In genomic region chr1:119472463-119473175, GRCh38 we compare ENCODE assay signal across 10 cellular contexts. TPM values are rescaled to one million over a fixed set of nuclear protein-coding genes. Genes with fewer than 3 reads are reported as not detected.
"Had no signal": no experiment of that assay in that cellular context is flagged by ENCODE, and none has a peak within 500 bp of the region (broad histone marks: within the 10 kb centered on the region; RNA-seq: fewer than 3 reads in every experiment).

No MANE protein-coding gene starts in this region.

- H3K9me3 Mint-ChIP-seq: HFFc6 had no signal

- H3K27ac Mint-ChIP-seq: HFFc6 had no signal

- H3K4me3 ChIP-seq: HAP-1 had no signal

- H3K4me3 Mint-ChIP-seq: HFFc6 had no signal

- H3K27ac ChIP-seq: HL-60 had no signal

- ATAC-seq: HCT116 had no signal

- H3K4me1 ChIP-seq: HAP-1 had no signal

- DNase-seq: GOT3, H7, HFFc6, IMR-90, KBM-7 had no signal

- H3K9me3 ChIP-seq: HAP-1 had no signal

- H3K36me3 ChIP-seq: HAP-1 had no signal

RNA-seq across cellular contexts. Expression of gene HSD3B1, which starts 34.4 kb away (rescaled TPM):
- total RNA-seq: H4, H7, HFFc6, HT1080, IMR-90 had no signal
- polyA plus RNA-seq: IMR-90 had no signal

RNA-seq across cellular contexts. Expression of gene HSD3B2, which starts 57.7 kb away (rescaled TPM):
- total RNA-seq: H4, HFFc6, HT1080, IMR-90 had no signal
- polyA plus RNA-seq: IMR-90 had no signal
